In genomic region chr18:67961701-67962440, GRCh38 we compare ENCODE assay signal across 31 cellular contexts.
"Had no signal": no experiment of that assay in that cellular context is flagged by ENCODE, and none has a peak within 500 bp of the region (broad histone marks: within the 10 kb centered on the region; RNA-seq: fewer than 3 reads in every experiment).

No MANE protein-coding gene starts in this region.

- FAIRE-seq: TTC549 had no signal

- H3K27me3 ChIP-seq: brain microvascular endothelial cell, SJCRH30 had no signal

- H3K27ac ChIP-seq: brain microvascular endothelial cell, SJCRH30, SK-N-MC had no signal

- DNase-seq: activated CD4-positive, alpha-beta memory T cell treated with anti-CD3 and anti-CD28 coated beads for 36 hours; activated CD4-positive, alpha-beta T cell treated with anti-CD3 and anti-CD28 coated beads for 36 hours; activated CD4-positive, alpha-beta T cell treated with anti-CD3 and anti-CD28 coated beads, Interleukin-2, amount 10 ng/mL, durations not matched to agents 7 days and 5 days; activated CD8-positive, alpha-beta memory T cell treated with anti-CD3 and anti-CD28 coated beads, Interleukin-2, amount 10 ng/mL, durations not matched to agents 7 days and 5 days; activated CD8-positive, alpha-beta memory T cell treated with anti-CD3 and anti-CD28 coated beads, Interleukin-2, amount 50 U/mL, for 48 hours; activated effector memory CD4-positive, alpha-beta T cell treated with Interleukin-2 at 50 U/mL for 16 hours; activated naive CD4-positive, alpha-beta T cell treated with anti-CD3 and anti-CD28 coated beads, Interleukin-2, amount 10 ng/mL, durations not matched to agents 7 days and 5 days; activated naive CD8-positive, alpha-beta T cell treated with anti-CD3 and anti-CD28 coated beads, Interleukin-2, amount 50 U/mL, for 24 hours; activated T-cell treated with anti-CD3 and anti-CD28 coated beads, Interleukin-2, amount 50 U/mL, for 48 hours; amniotic stem cell; aorta; brain microvascular endothelial cell; central memory CD4-positive, alpha-beta T cell; Karpas-422; KBM-7; NCI-H1105; NCI-H1417 treated with DMSO at 0.1 percent for 48 hours; NCI-H187 treated with DMSO at 0.1 percent for 48 hours; NCI-H2081; NCI-H2171; NCI-H446; NCI-H510A treated with DMSO at 0.1 percent for 48 hours; NCI-H526 treated with DMSO at 0.1 percent for 48 hours; NCI-H774; SHP77; SJCRH30 had no signal

- H3K4me1 ChIP-seq: SJCRH30 had no signal

- H3K9me3 ChIP-seq: SJCRH30 had no signal

- H3K36me3 ChIP-seq: brain microvascular endothelial cell, SJCRH30 had no signal

- ATAC-seq: activated CD4-positive, alpha-beta T cell treated with anti-CD3 and anti-CD28 coated beads for 36 hours; activated CD4-positive, CD25-positive, alpha-beta regulatory T cell treated with anti-CD3 and anti-CD28 coated beads, Interleukin-2, amount 50 U/mL, for 24 hours; activated CD8-positive, alpha-beta memory T cell treated with anti-CD3 and anti-CD28 coated beads, Interleukin-2, amount 10 ng/mL, durations not matched to agents 7 days and 5 days; activated naive CD8-positive, alpha-beta T cell treated with anti-CD3 and anti-CD28 coated beads, Interleukin-2, amount 50 U/mL, for 24 hours; Panc1; WTC11 had no signal

- H3K4me3 ChIP-seq: SJCRH30, SK-N-MC had no signal
